In the genomic region with DNA sequence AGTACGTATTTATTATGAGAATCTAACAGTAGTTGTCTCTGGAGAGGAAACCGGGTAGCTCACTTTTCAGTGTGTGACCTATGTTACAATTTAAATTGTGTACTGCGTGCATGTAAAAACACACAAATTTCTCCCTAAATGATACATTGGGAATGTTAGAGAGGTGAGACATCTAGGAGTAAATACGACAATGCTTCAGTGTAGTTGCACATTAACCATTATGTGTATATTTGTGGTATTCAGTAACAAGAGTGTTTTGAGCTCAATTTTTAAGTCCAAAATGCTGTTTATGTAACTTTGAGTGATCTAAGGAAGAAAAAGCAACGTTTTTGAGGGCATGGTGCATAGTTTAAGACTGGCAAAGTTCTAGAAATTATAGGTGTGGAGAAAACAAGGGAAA, we compare ENCODE assay signal across 17 cellular contexts. TPM values are rescaled to one million over a fixed set of nuclear protein-coding genes. Genes with fewer than 3 reads are reported as not detected.
DNase-seq lines count a peak whose midpoint lies in the region; ATAC-seq, FAIRE-seq and TF ChIP-seq lines count a peak whose summit lies in the region.
"Had no signal": no experiment of that assay in that cellular context is flagged by ENCODE, and none has a peak within 500 bp of the region (broad histone marks: within the 10 kb centered on the region; RNA-seq: fewer than 3 reads in every experiment).

No MANE protein-coding gene starts in this region.

- H3K4me3 ChIP-seq in A549 (no peak overlapping the region), HL-60 (replicated peaks; ENCODE audit: insufficient read depth, low read length) (no peak overlapping the region), HepG2 (replicated peaks in 1 of 3; ENCODE audit: insufficient read depth in 1 of 3, low read depth in 2 of 3, low read length in 3 of 3) (no peak overlapping the region), psoas muscle (no peak overlapping the region)
- H3K4me3 ChIP-seq: BLaER1, K562 had no signal

- H3K27ac ChIP-seq in A549: no peak overlapping the region
- H3K27ac ChIP-seq in HL-60 (replicated peaks): peak overlapping the region; percentile 35; the same call in 1 of the 2 replicates
- H3K27ac ChIP-seq in HepG2 (ENCODE audit: extremely low read length, insufficient read depth, low read length): no peak overlapping the region
- no peak overlapping the region for H3K27ac ChIP-seq in psoas muscle
- H3K27ac ChIP-seq: 22Rv1, BLaER1 had no signal

- no peaks in the 10 kb centered on the region for H3K9me3 Mint-ChIP-seq in osteocyte (ENCODE audit: unreplicated experiment)
- H3K9me3 Mint-ChIP-seq: CD8-positive, alpha-beta T cell; H9 had no signal

- no TSS peak for BruUV-seq in HepG2 (replicated peaks; lab: Mats Ljungman, UMichigan)

- H3K27me3 Mint-ChIP-seq in osteocyte (ENCODE audit: unreplicated experiment): no peaks in the 10 kb centered on the region

- no peak overlapping the region for H2AFZ ChIP-seq in HepG2 (ENCODE audit: low read length)

- H3K27me3 ChIP-seq in HL-60 (ENCODE audit: insufficient read depth, poor library complexity, severe bottlenecking): no peaks in the 10 kb centered on the region
- H3K27me3 ChIP-seq in HepG2 (ENCODE audit: control insufficient read depth in 1 of 2, insufficient read depth in 2 of 2, low read length in 2 of 2): 0 out of 5 replicates have a peak, but pooled peaks cover 0 to 3% of the 10 kb centered on the region in 2 experiments
- no peaks in the 10 kb centered on the region for H3K27me3 ChIP-seq in psoas muscle (ENCODE audit: insufficient read depth in 3 of 3, low read length in 2 of 3)
- H3K27me3 ChIP-seq: BLaER1 had no signal

- no peak for FAIRE-seq in A549 (lab: Jason Lieb, UNC)
- FAIRE-seq in HepG2 (lab: Jason Lieb, UNC): no peak
- FAIRE-seq: G401.6, GM12892, K562 had no signal

- POLR2A ChIA-PET in A549 (lab: Yijun Ruan, JAX) (interaction anchor here (1.5 kb wide), 1 partner anchor 20 kb away, joined by 4 read pairs; no protein-coding TSS in a partner anchor), HepG2 (lab: Yijun Ruan, JAX) (no interaction called here)

- H3K36me3 ChIP-seq in HepG2 (replicated peaks in 1 of 2; ENCODE audit: control insufficient read depth in 1 of 2, insufficient read depth in 2 of 2, low read length in 2 of 2) (no peaks in the 10 kb centered on the region), psoas muscle (ENCODE audit: insufficient read depth in 1 of 2, low read depth in 1 of 2) (no peaks in the 10 kb centered on the region)
- H3K36me3 ChIP-seq: BLaER1 had no signal

- H4K20me1 ChIP-seq in HepG2 (ENCODE audit: insufficient read depth, low read length): no peaks in the 10 kb centered on the region
- H4K20me1 ChIP-seq: BLaER1 had no signal

- no peak for TF ChIP-seq RAD21 in A549 (conservative IDR thresholded peaks at IDR 0.05 in 1 of 2, IDR thresholded peaks at IDR 0.05 in 1 of 2)
- TF ChIP-seq RAD21 in HepG2 (CRISPR knock-in tag; IDR thresholded peaks at IDR 0.05): no peak

- in situ Hi-C loops in HepG2 (cut with HindIII; ENCODE audit: extremely low pct_ligation_motif_present, low pct_unique_long_range_greater_than_20kb): no loop called here

- no peaks in the 10 kb centered on the region for H3K36me3 Mint-ChIP-seq in osteocyte (ENCODE audit: unreplicated experiment)
- H3K36me3 Mint-ChIP-seq: CD8-positive, alpha-beta T cell had no signal

- no peaks in the 10 kb centered on the region for H3K9me3 ChIP-seq in A549
- no peaks in the 10 kb centered on the region for H3K9me3 ChIP-seq in HepG2 (ENCODE audit: low read length)
- no peaks in the 10 kb centered on the region for H3K9me3 ChIP-seq in psoas muscle
- H3K9me3 ChIP-seq: BLaER1 had no signal

- WGBS in A549 (ENCODE audit: missing lambda C conversion rate): 14% methylated on average over 5 of the region's 5 CpGs
- WGBS in HepG2 (ENCODE audit: low lambda C conversion rate): 0% methylated on average over 5 of the region's 5 CpGs
- WGBS in psoas muscle, 3 donors: 81 to 82% (median 82%) methylated on average over 5 of the region's 5 CpGs

- ATAC-seq in A549 (no peak), HepG2 (no peak; the same call in 2 of the 3 replicates), psoas muscle (no peak)
- ATAC-seq: CD8-positive, alpha-beta T cell; K562 had no signal

- CTCF ChIA-PET in A549 (lab: Yijun Ruan, JAX): no interaction called here
- CTCF ChIA-PET in HepG2 (lab: Yijun Ruan, JAX; ENCODE audit: low intra/inter-chr PET ratio, low total read pairs): no interaction called here

- TF ChIP-seq CTCF in A549 (IDR thresholded peaks at IDR 0.05) (no peak), HL-60 (IDR thresholded peaks at IDR 0.05; ENCODE audit: insufficient read depth, low read length) (no peak), HepG2 (CRISPR knock-in tag; IDR thresholded peaks at IDR 0.05) (no peak), osteocyte (IDR thresholded peaks at IDR 0.05) (no peak), psoas muscle (IDR thresholded peaks at IDR 0.05) (no peak)

- H3K27ac Mint-ChIP-seq in osteocyte (ENCODE audit: unreplicated experiment): peak overlapping the region; percentile 36
- H3K27ac Mint-ChIP-seq: CD8-positive, alpha-beta T cell; H9 had no signal

- H3K4me1 ChIP-seq in A549 (peaks cover 7% of the 10 kb centered on the region; the same call in 2 of the 3 replicates), HepG2 (ENCODE audit: insufficient read depth, low read length) (peaks cover 24% of the 10 kb centered on the region), psoas muscle (peaks cover 4% of the 10 kb centered on the region)

- H3K4me2 ChIP-seq in A549 (peak overlapping the region; percentile 22; the same call in 2 of the 3 replicates), HepG2 (ENCODE audit: low read depth, low read length) (0 out of 2 replicates have a peak overlapping the region, but pooled peaks have one; percentile 18)
- H3K4me2 ChIP-seq: BLaER1 had no signal

- intact Hi-C loops in HepG2 (cut with micrococcal nuclease; ENCODE audit: unreplicated experiment) (no loop called here), psoas muscle (cut with DNase I) (no loop called here)

- TF ChIP-seq EP300 in A549 (IDR thresholded peaks at IDR 0.05) (no peak), HepG2 (IDR thresholded peaks at IDR 0.05; ENCODE audit: low read depth in 2 of 2, low read length in 2 of 2) (no peak), HepG2 (CRISPR knock-in tag; IDR thresholded peaks at IDR 0.05; ENCODE audit: borderline replicate concordance) (no peak)

- H3K79me2 ChIP-seq in HepG2 (ENCODE audit: insufficient read depth, low read length): no peaks in the 10 kb centered on the region

- DNase-seq in A549 (ENCODE audit: low read depth in 1 of 2, low spot score in 1 of 2): no peak
- no peak for DNase-seq in HL-60 (ENCODE audit: low read depth in 1 of 2, low spot score in 1 of 2)
- DNase-seq in HepG2 (ENCODE audit: low spot score): no peak
- no peak for DNase-seq in osteocyte (ENCODE audit: extremely low spot score, unreplicated experiment)
- no peak for DNase-seq in psoas muscle
- no peak for DNase-seq in iPS-NIHi7 (ENCODE audit: extremely low spot score)
- no peak for DNase-seq in cerebellar cortex (ENCODE audit: low spot score)
- DNase-seq: Calu3; CD8-positive, alpha-beta T cell; DMS79 treated with DMSO at 0.1 percent for 48 hours; GOT3; H9 had no signal

- TF ChIP-seq POLR2A in A549 (IDR thresholded peaks at IDR 0.05; ENCODE audit: low read length): no peak
- TF ChIP-seq POLR2A in HepG2 (IDR thresholded peaks at IDR 0.05; ENCODE audit: insufficient read depth in 1 of 2, low read depth in 2 of 2, low read length in 2 of 2): no peak

- H3K4me3 Mint-ChIP-seq in osteocyte (ENCODE audit: unreplicated experiment): no peak overlapping the region
- H3K4me3 Mint-ChIP-seq: CD8-positive, alpha-beta T cell; H9 had no signal

- H3K9ac ChIP-seq in HepG2 (ENCODE audit: insufficient read depth, low read depth, low read length): no peak overlapping the region
- H3K9ac ChIP-seq: BLaER1 had no signal

- peaks cover 80% of the 10 kb centered on the region for H3K4me1 Mint-ChIP-seq in osteocyte (ENCODE audit: unreplicated experiment)

TF ChIP-seq in A549, 52 proteins besides CTCF, POLR2A, EP300 and RAD21:
- no peak for TF ChIP-seq HEYL (CRISPR knock-in tag; IDR thresholded peaks at IDR 0.05)

TF ChIP-seq in HepG2, 621 proteins besides CTCF, POLR2A, EP300 and RAD21 (continues in another document):
- TF ChIP-seq SIX1 (CRISPR knock-in tag; IDR thresholded peaks at IDR 0.05; ENCODE audit: borderline replicate concordance) (no peak), ZFY (CRISPR knock-in tag; IDR thresholded peaks at IDR 0.05) (no peak), ZNF878 (CRISPR knock-in tag; IDR thresholded peaks at IDR 0.05) (no peak)

RNA-seq across cellular contexts. Expression of a gene that starts 20.4 kb away (rescaled TPM):
- polyA plus RNA-seq in A549 (2011; rRNA removed) (24.5 and 28.1 TPM in 2 replicates), A549 (2017; fragmentation: RNase III; extraction: RNeasy Plus Mini Kit Qiagen cat#74134 plus additional on column Dnase treatment) (6.3 to 11.0 TPM (median 8.7 TPM) in 3 replicates), HepG2 (2011; rRNA removed) (82.8 and 102 TPM in 2 replicates), psoas muscle (1 to 10 TPM; 4.7 to 4.8 (median 4.7) TPM)
- polyA plus RNA-seq in A549 (2012; cell fraction: cytosol; rRNA removed): 6.0 and 6.8 TPM in 2 replicates
- polyA plus RNA-seq in A549 (2012; cell fraction: nucleus; rRNA removed): 3.1 and 5.9 TPM in 2 replicates
- polyA minus RNA-seq in A549 (2011; rRNA and poly(A)+ RNA removed): 13.5 and 13.6 TPM in 2 replicates
- total RNA-seq in HepG2 (2016; rRNA removed; fragmentation: Illumina TruSeq; extraction: Trizol) (40.5 and 48.5 TPM in 2 replicates), osteocyte (874 and 888 TPM in 2 replicates), psoas muscle (10 to 100 TPM in 1 of 4 donors, 1 to 10 TPM in 3; 5.5 to 15.1 (median 7.4) TPM)
- 18.2 and 18.5 TPM in 2 replicates for total RNA-seq in HepG2 (2016; cell fraction: cytosol; rRNA removed; fragmentation: Illumina TruSeq; extraction: Trizol; ENCODE audit: low read depth)
- total RNA-seq in HepG2 (2016; cell fraction: insoluble cytoplasmic fraction; rRNA removed; fragmentation: Illumina TruSeq; extraction: Trizol): 44.8 and 48.2 TPM in 2 replicates
- 49.5 and 57.7 TPM in 2 replicates for total RNA-seq in HepG2 (2016; cell fraction: membrane; rRNA removed; fragmentation: Illumina TruSeq; extraction: Trizol)
- 58.0 and 67.1 TPM in 2 replicates for total RNA-seq in HepG2 (2016; cell fraction: nucleus; rRNA removed; fragmentation: Illumina TruSeq; extraction: Trizol)
- 49.1 and 88.7 TPM in 2 replicates for polyA plus RNA-seq in HepG2 (2011; cell fraction: cytosol; rRNA removed)
- 69.7 and 94.1 TPM in 2 replicates for polyA plus RNA-seq in HepG2 (2011; cell fraction: nucleus; rRNA removed)
- 38.1 and 86.3 TPM in 2 replicates for polyA plus RNA-seq in HepG2 (2012)
- 33.5 and 45.5 TPM in 2 replicates for polyA plus RNA-seq in HepG2 (2016; cell fraction: cytosol; fragmentation: Illumina TruSeq; extraction: Trizol; ENCODE audit: low read depth)
- polyA plus RNA-seq in HepG2 (2016; cell fraction: insoluble cytoplasmic fraction; fragmentation: Illumina TruSeq; extraction: Trizol; ENCODE audit: low read depth): 76.1 and 85.1 TPM in 2 replicates
- polyA plus RNA-seq in HepG2 (2016; cell fraction: membrane; fragmentation: Illumina TruSeq; extraction: Trizol; ENCODE audit: low read depth): 81.9 and 92.8 TPM in 2 replicates
- 58.3 and 64.9 TPM in 2 replicates for polyA plus RNA-seq in HepG2 (2016; cell fraction: nucleus; fragmentation: Illumina TruSeq; extraction: Trizol; ENCODE audit: insufficient read depth, low read depth)
- polyA minus RNA-seq in HepG2 (2011; rRNA and poly(A)+ RNA removed; ENCODE audit: low replicate concordance): 2.7 and 49.0 TPM in 2 replicates
- 29.4 and 31.1 TPM in 2 replicates for polyA minus RNA-seq in HepG2 (2011; cell fraction: cytosol; rRNA and poly(A)+ RNA removed)
- 280 and 293 TPM in 2 replicates for polyA minus RNA-seq in HepG2 (2011; cell fraction: nucleus; rRNA and poly(A)+ RNA removed)

Comparison
In these comparisons a context has a peak if more than half of its experiments do, and no peak if none do; other contexts are left out.
1. RNA of a gene that starts 20.4 kb away (total RNA-seq): 874 to 888 TPM in osteocyte; 18.2 to 67.1 TPM in HepG2 and 5.5 to 15.1 TPM in psoas muscle; every median in the first group is over 10 times any median in the second.